8 cellular contexts compared by ENCODE assay signal in the genomic region with DNA sequence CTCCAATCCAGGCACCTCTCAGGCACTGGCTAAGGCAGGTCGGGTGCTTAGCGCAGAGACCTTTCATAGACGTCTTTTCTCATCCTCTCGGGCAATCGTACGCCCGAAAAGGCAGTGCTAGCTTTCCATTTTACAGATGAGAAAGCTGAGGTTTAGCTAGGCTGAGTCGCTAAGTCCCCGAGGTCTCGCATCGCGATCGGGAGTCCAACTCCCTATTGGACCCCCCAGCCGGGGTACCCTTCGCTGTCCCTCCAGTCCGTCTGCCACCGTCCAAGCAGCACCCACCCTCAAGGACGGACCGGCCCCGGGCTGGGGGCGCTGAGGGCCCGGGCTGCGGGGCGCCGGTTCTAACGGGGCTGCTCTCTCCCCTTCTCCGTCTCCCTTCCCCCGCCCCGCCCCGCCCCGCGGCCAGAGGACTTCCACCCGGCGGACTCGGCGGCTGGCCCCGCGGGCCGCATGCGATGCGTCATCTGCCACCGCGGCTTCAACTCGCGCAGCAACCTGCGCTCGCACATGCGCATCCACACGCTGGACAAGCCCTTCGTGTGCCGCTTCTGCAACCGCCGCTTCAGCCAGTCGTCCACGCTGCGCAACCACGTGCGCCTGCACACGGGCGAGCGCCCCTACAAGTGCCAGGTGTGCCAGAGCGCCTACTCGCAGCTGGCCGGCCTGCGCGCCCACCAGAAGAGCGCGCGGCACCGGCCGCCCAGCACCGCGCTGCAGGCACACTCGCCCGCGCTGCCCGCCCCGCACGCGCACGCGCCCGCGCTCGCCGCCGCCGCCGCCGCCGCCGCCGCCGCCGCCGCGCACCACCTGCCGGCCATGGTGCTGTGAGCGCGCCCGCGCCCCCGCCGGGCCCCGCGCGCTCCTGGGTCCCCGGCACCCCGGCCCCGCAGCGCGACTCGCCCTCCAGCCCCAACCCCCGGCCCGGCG. TPM values are rescaled to one million over a fixed set of nuclear protein-coding genes. Genes with fewer than 3 reads are reported as not detected.
DNase-seq lines count a peak whose midpoint lies in the region; ATAC-seq and TF ChIP-seq lines count a peak whose summit lies in the region.

No MANE protein-coding gene starts in this region.

- H3K27me3 ChIP-seq in osteoblast (ENCODE audit: insufficient read depth, low read length): no peaks in the 10 kb centered on the region

- intact Hi-C loops in activated naive CD4-positive, alpha-beta T cell treated with anti-CD3 and anti-CD28 coated beads for 36 hours (cut with micrococcal nuclease): loop anchor here (10.0 kb wide), 1 partner anchor 576 kb away; no protein-coding TSS in a partner anchor

- peaks cover 8% of the 10 kb centered on the region for H3K27me3 Mint-ChIP-seq in activated naive CD4-positive, alpha-beta T cell treated with anti-CD3 and anti-CD28 coated beads for 36 hours (ENCODE audit: low read depth)
- H3K27me3 Mint-ChIP-seq in type B pancreatic cell: peaks cover 55% of the 10 kb centered on the region

- H3K9me3 Mint-ChIP-seq in activated naive CD4-positive, alpha-beta T cell treated with anti-CD3 and anti-CD28 coated beads for 36 hours: no peaks in the 10 kb centered on the region
- no peaks in the 10 kb centered on the region for H3K9me3 Mint-ChIP-seq in type B pancreatic cell

- in situ Hi-C loops in G401 (cut with HindIII; ENCODE audit: low sequenced_read_pairs): no loop called here

- H3K36me3 Mint-ChIP-seq in activated naive CD4-positive, alpha-beta T cell treated with anti-CD3 and anti-CD28 coated beads for 36 hours (ENCODE audit: low read depth): no peaks in the 10 kb centered on the region
- H3K36me3 Mint-ChIP-seq in type B pancreatic cell: no peaks in the 10 kb centered on the region

- H3K79me2 ChIP-seq in osteoblast (ENCODE audit: insufficient read depth, low read length): no peaks in the 10 kb centered on the region

- H3K4me1 Mint-ChIP-seq in activated naive CD4-positive, alpha-beta T cell treated with anti-CD3 and anti-CD28 coated beads for 36 hours (ENCODE audit: low read depth): peaks cover 5% of the 10 kb centered on the region
- H3K4me1 Mint-ChIP-seq in type B pancreatic cell (ENCODE audit: unreplicated experiment): peaks cover 5% of the 10 kb centered on the region

- no peaks in the 10 kb centered on the region for H4K20me1 ChIP-seq in osteoblast (ENCODE audit: insufficient read depth, low read length)

- DNase-seq in G401 (ENCODE audit: low spot score) (peak; percentile 80), HuH-7.5 (ENCODE audit: low spot score) (peak; percentile 97), glomerular visceral epithelial cell (ENCODE audit: extremely low spot score) (peak; percentile 90), osteoblast (ENCODE audit: insufficient read length, low spot score, missing footprints) (peak; percentile 100), type B pancreatic cell (ENCODE audit: extremely low spot score, unreplicated experiment) (no peak)
- peak; percentile 55 for DNase-seq in activated naive CD4-positive, alpha-beta T cell treated with anti-CD3 and anti-CD28 coated beads for 36 hours

- H2AFZ ChIP-seq in osteoblast (ENCODE audit: low read length): peak overlapping the region; percentile 89

- H3K4me2 ChIP-seq in osteoblast (ENCODE audit: insufficient read depth, low read length): peak overlapping the region; percentile 83

- no peaks in the 10 kb centered on the region for H3K36me3 ChIP-seq in osteoblast (ENCODE audit: insufficient read depth, low read length)

- no peak overlapping the region for H3K27ac Mint-ChIP-seq in activated naive CD4-positive, alpha-beta T cell treated with anti-CD3 and anti-CD28 coated beads for 36 hours
- H3K27ac Mint-ChIP-seq in type B pancreatic cell: no peak overlapping the region

- peaks cover 12% of the 10 kb centered on the region for H3K4me1 ChIP-seq in osteoblast (ENCODE audit: insufficient read depth, low read length)

- no peak for ATAC-seq in HG02970 (IDR thresholded peaks at IDR 0.05; ENCODE audit: low FRiP score, unreplicated experiment)

- H3K4me3 ChIP-seq in osteoblast (ENCODE audit: insufficient read depth, low read length): peak overlapping the region; percentile 72

- TF ChIP-seq POLR2A in Raji (IDR thresholded peaks at IDR 0.05; ENCODE audit: insufficient read depth, low read depth, low read length): peak; percentile 85

- CTCF ChIA-PET in activated naive CD4-positive, alpha-beta T cell treated with anti-CD3 and anti-CD28 coated beads for 36 hours (lab: Charles Lee): interaction anchor here (0.8 to 2.7 kb wide), 4 partner anchors 10 to 219 kb away, joined by 3 to 46 read pairs (median 15); a partner anchor contains a TSS

- TF ChIP-seq CTCF in osteoblast (IDR thresholded peaks at IDR 0.05; ENCODE audit: extremely low read depth, low read depth, low read length) (no peak), type B pancreatic cell (conservative IDR thresholded peaks at IDR 0.05) (no peak)

- peak overlapping the region; percentile 90 for H3K4me3 Mint-ChIP-seq in activated naive CD4-positive, alpha-beta T cell treated with anti-CD3 and anti-CD28 coated beads for 36 hours
- peak overlapping the region; percentile 69 for H3K4me3 Mint-ChIP-seq in type B pancreatic cell

- no peak overlapping the region for H3K27ac ChIP-seq in osteoblast (ENCODE audit: low read depth, low read length)

- H3K9me3 ChIP-seq in osteoblast (ENCODE audit: low read depth, low read length): no peaks in the 10 kb centered on the region

RNA-seq across cellular contexts. Expression of a gene that starts 12.5 kb away (rescaled TPM):
- total RNA-seq in G401 (2014; rRNA removed; shearing (Covaris generic)): 41.5 and 66.4 TPM in 2 replicates
- 10 to 100 TPM; 70.1 to 72.6 TPM for total RNA-seq in activated naive CD4-positive, alpha-beta T cell treated with anti-CD3 and anti-CD28 coated beads for 36 hours
- total RNA-seq in osteoblast (18.6 and 22.1 TPM in 2 replicates), type B pancreatic cell (ENCODE audit: low replicate concordance) (38.9 and 57.2 TPM in 2 replicates)

RNA-seq across cellular contexts. Expression of a gene that starts 16.7 kb away (rescaled TPM):
- total RNA-seq in G401 (2014; rRNA removed; shearing (Covaris generic)): not detected in 2 replicates
- total RNA-seq in activated naive CD4-positive, alpha-beta T cell treated with anti-CD3 and anti-CD28 coated beads for 36 hours: not detected
- total RNA-seq in osteoblast (not detected in 2 replicates), type B pancreatic cell (ENCODE audit: low replicate concordance) (0.34 and 0.50 TPM in 2 replicates)
